In genomic region chr9:95131023-95131943, GRCh38 we compare ENCODE assay signal across 8 cellular contexts.
DNase-seq lines count a peak whose midpoint lies in the region; ATAC-seq, FAIRE-seq and TF ChIP-seq lines count a peak whose summit lies in the region.

No MANE protein-coding gene starts in this region.

- H3K9me3 ChIP-seq in K562 (replicated peaks; ENCODE audit: control insufficient read depth, insufficient read depth, low read depth, low read length), result no peaks in the 10 kb centered on the region
- H3K9me3 ChIP-seq in iPS-18a (ENCODE audit: control insufficient read depth, low read depth, low read length), result no peaks in the 10 kb centered on the region
- H3K9me3 ChIP-seq in spleen, result no peaks in the 10 kb centered on the region

- peaks cover 0 to 6% of the 10 kb centered on the region in 2 experiments; a peak in 2 of 5 replicates for H3K4me1 ChIP-seq in K562 (replicated peaks in 1 of 2; ENCODE audit: control insufficient read depth in 2 of 2, insufficient read depth in 2 of 2, low read length in 2 of 2)
- peaks cover 54% of the 10 kb centered on the region for H3K4me1 ChIP-seq in iPS-18a (ENCODE audit: control insufficient read depth, low read depth, low read length)
- H3K4me1 ChIP-seq in spleen, result peaks cover 0 to 11% (median 6%) of the 10 kb centered on the region in 6 donors

- WGBS in K562 (ENCODE audit: insufficient coverage, low coverage, missing lambda C conversion rate), result 31% methylated on average over 7 of the region's 7 CpGs
- 45 to 60% (median 50%) methylated on average over 7 of the region's 7 CpGs for WGBS in spleen, 5 donors

- peak; percentile 62 to 78 for TF ChIP-seq RAD21 in K562 (CRISPR knock-in tag; conservative IDR thresholded peaks at IDR 0.05 in 1 of 2, IDR thresholded peaks at IDR 0.05 in 1 of 2)

- ATAC-seq in K562 (peak; percentile 83), GM19467 (IDR thresholded peaks at IDR 0.05; ENCODE audit: unreplicated experiment) (no peak), GM21526 (IDR thresholded peaks at IDR 0.05; ENCODE audit: low FRiP score, unreplicated experiment) (no peak)

- H3K4me3 ChIP-seq in K562 (no peak overlapping the region), iPS-18a (ENCODE audit: low read length) (peak overlapping the region; percentile 45), spleen (no peak overlapping the region)

- no peaks in the 10 kb centered on the region for H3K36me3 Mint-ChIP-seq in T-helper 2 cell treated with Interferon-gamma antibody and Interleukin-4, amounts not matched to agents 5 μg/mL and 100 μg/mL, for 36 hours (ENCODE audit: low read depth)

- H3K4me3 Mint-ChIP-seq in T-helper 2 cell treated with Interferon-gamma antibody and Interleukin-4, amounts not matched to agents 5 μg/mL and 100 μg/mL, for 36 hours, result no peak overlapping the region

- H3K4me1 Mint-ChIP-seq in T-helper 2 cell treated with Interferon-gamma antibody and Interleukin-4, amounts not matched to agents 5 μg/mL and 100 μg/mL, for 36 hours (ENCODE audit: low read depth), result no peaks in the 10 kb centered on the region

- DNase-seq in GM10266 (ENCODE audit: extremely low spot score) (peak; percentile 70), NCI-H1105 (lab: John Stamatoyannopoulos, UW) (peak; percentile 48), K562 (ENCODE audit: extremely low read depth in 1 of 4, low spot score in 3 of 4) (peak; percentile 62 to 71 (median 66)), spleen (no peak)
- DNase-seq in T-helper 2 cell treated with Interferon-gamma antibody and Interleukin-4, amounts not matched to agents 5 μg/mL and 100 μg/mL, for 36 hours (ENCODE audit: low spot score), result peak; percentile 30

- in situ Hi-C loops in K562 (cut with MboI), result no loop called here

- TF ChIP-seq POLR2A in K562 (conservative IDR thresholded peaks at IDR 0.05), result no peak
- no peak for TF ChIP-seq POLR2A in spleen (IDR thresholded peaks at IDR 0.05)

- CTCF ChIA-PET in K562 (lab: Yijun Ruan, JAX; ENCODE audit: low intra/inter-chr PET ratio), result interaction anchor here (0.9 to 2.9 kb wide), 3 partner anchors 348 to 577 kb away, joined by 4 to 14 read pairs (median 11); partner anchors contain the start of gene PCAT7

- H2AFZ ChIP-seq in K562 (ENCODE audit: low read depth, low read length), result no peak overlapping the region; the same call in 1 of the 2 replicates

- POLR2A ChIA-PET in K562 (lab: Yijun Ruan, JAX), result interaction anchor here (0.6 to 1.0 kb wide), 3 partner anchors 12 to 30 kb away, joined by 3 read pairs; no protein-coding TSS in a partner anchor

- H3K36me3 ChIP-seq in K562 (ENCODE audit: control insufficient read depth, insufficient read depth, low read length) (no peaks in the 10 kb centered on the region), iPS-18a (ENCODE audit: control insufficient read depth, low read depth, low read length) (no peaks in the 10 kb centered on the region), spleen (peaks cover 0 to 14% (median 0%) of the 10 kb centered on the region in 6 donors)

- no peaks in the 10 kb centered on the region for H3K79me2 ChIP-seq in K562 (ENCODE audit: control insufficient read depth, insufficient read depth, low read length)

- no TSS peak for BruUV-seq in K562 (replicated peaks; lab: Mats Ljungman, UMichigan)

- peak; percentile 75 for FAIRE-seq in K562 (lab: Jason Lieb, UNC)

- no peak overlapping the region for H3K4me2 ChIP-seq in K562 (ENCODE audit: insufficient read depth, low read length)

- no peaks in the 10 kb centered on the region for H3K27me3 ChIP-seq in K562 (ENCODE audit: control insufficient read depth in 2 of 2, insufficient read depth in 2 of 2, low read length in 2 of 2)
- H3K27me3 ChIP-seq in iPS-18a (ENCODE audit: control insufficient read depth, insufficient read depth, low read length), result peaks cover 8% of the 10 kb centered on the region
- H3K27me3 ChIP-seq in spleen (replicated peaks in 1 of 7), result no peaks in the 10 kb centered on the region

- TF ChIP-seq EP300 in K562 (IDR thresholded peaks at IDR 0.05; ENCODE audit: low read length), result no peak

- intact Hi-C loops in K562 (cut with micrococcal nuclease), result loop anchor here (1.0 to 5.0 kb wide), 3 partner anchors 136 to 450 kb away; no protein-coding TSS in a partner anchor
- intact Hi-C loops in spleen (cut with DNase I; ENCODE audit: low total_unique reads), result loop anchor here (5.0 kb wide), 1 partner anchor 454 kb away; no protein-coding TSS in a partner anchor

- no peaks in the 10 kb centered on the region for H3K27me3 Mint-ChIP-seq in T-helper 2 cell treated with Interferon-gamma antibody and Interleukin-4, amounts not matched to agents 5 μg/mL and 100 μg/mL, for 36 hours (ENCODE audit: low read depth)

- no peaks in the 10 kb centered on the region for H4K20me1 ChIP-seq in K562 (replicated peaks; ENCODE audit: control insufficient read depth, insufficient read depth, low read length)

- H3K27ac ChIP-seq in K562 (ENCODE audit: extremely low read depth, low read depth, low read length), result no peak overlapping the region
- H3K27ac ChIP-seq in iPS-18a (ENCODE audit: low read length), result peak overlapping the region; percentile 44
- no peak overlapping the region for H3K27ac ChIP-seq in spleen

- H3K9me1 ChIP-seq in K562 (ENCODE audit: control insufficient read depth, insufficient read depth, low read length), result no peaks in the 10 kb centered on the region

- peak; percentile 72 for TF ChIP-seq CTCF in GM10266 (IDR thresholded peaks at IDR 0.05; ENCODE audit: control insufficient read depth, insufficient read depth, low read depth, missing control alignments)
- peak; percentile 77 to 81 (median 78) for TF ChIP-seq CTCF in K562 (IDR thresholded peaks at IDR 0.05 in 2 of 3, conservative IDR thresholded peaks at IDR 0.05 in 1 of 3; ENCODE audit: insufficient read depth in 2 of 3, low read depth in 1 of 3, low read length in 3 of 3)
- TF ChIP-seq CTCF in spleen (IDR thresholded peaks at IDR 0.05 in 8 of 11, conservative IDR thresholded peaks at IDR 0.05 in 3 of 11), result peak; percentile 33 to 82 (median 74)

- H3K9ac ChIP-seq in K562 (ENCODE audit: insufficient read depth in 1 of 2, low read depth in 2 of 2, low read length in 2 of 2) (no peak overlapping the region), iPS-18a (ENCODE audit: low read length) (peak overlapping the region; percentile 6)

- no peak overlapping the region for H3K27ac Mint-ChIP-seq in T-helper 2 cell treated with Interferon-gamma antibody and Interleukin-4, amounts not matched to agents 5 μg/mL and 100 μg/mL, for 36 hours

- no peaks in the 10 kb centered on the region for H3K9me3 Mint-ChIP-seq in T-helper 2 cell treated with Interferon-gamma antibody and Interleukin-4, amounts not matched to agents 5 μg/mL and 100 μg/mL, for 36 hours

TF ChIP-seq in K562, 482 proteins besides CTCF, POLR2A, EP300 and RAD21:
- TF ChIP-seq ZNF224 (CRISPR knock-in tag; IDR thresholded peaks at IDR 0.05), result no peak
- peak; percentile 66; the same call in 1 of the 2 replicates for TF ChIP-seq STAG1 (CRISPR knock-in tag; IDR thresholded peaks at IDR 0.05; ENCODE audit: borderline replicate concordance)
- TF ChIP-seq SMC3 (conservative IDR thresholded peaks at IDR 0.05; ENCODE audit: insufficient read depth, low read depth, low read length), result peak; percentile 54; the same call in 1 of the 2 replicates
- no peak for TF ChIP-seq ZNF146 (CRISPR knock-in tag; IDR thresholded peaks at IDR 0.05; ENCODE audit: unreplicated experiment)
- TF ChIP-seq, protein P1, sequence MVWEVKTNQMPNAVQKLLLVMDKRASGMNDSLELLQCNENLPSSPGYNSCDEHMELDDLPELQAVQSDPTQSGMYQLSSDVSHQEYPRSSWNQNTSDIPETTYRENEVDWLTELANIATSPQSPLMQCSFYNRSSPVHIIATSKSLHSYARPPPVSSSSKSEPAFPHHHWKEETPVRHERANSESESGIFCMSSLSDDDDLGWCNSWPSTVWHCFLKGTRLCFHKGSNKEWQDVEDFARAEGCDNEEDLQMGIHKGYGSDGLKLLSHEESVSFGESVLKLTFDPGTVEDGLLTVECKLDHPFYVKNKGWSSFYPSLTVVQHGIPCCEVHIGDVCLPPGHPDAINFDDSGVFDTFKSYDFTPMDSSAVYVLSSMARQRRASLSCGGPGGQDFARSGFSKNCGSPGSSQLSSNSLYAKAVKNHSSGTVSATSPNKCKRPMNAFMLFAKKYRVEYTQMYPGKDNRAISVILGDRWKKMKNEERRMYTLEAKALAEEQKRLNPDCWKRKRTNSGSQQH (CRISPR knock-in tag; IDR thresholded peaks at IDR 0.05), result no peak
- TF ChIP-seq FOXA3 (CRISPR knock-in tag; conservative IDR thresholded peaks at IDR 0.05 in 1 of 2, IDR thresholded peaks at IDR 0.05 in 1 of 2), result no peak
TF ChIP-seq in K562: peak in this region for 2.
